In genomic region chr4:73842696-73843095, GRCh38 we compare ENCODE assay signal across 31 cellular contexts. TPM values are rescaled to one million over a fixed set of nuclear protein-coding genes. Genes with fewer than 3 reads are reported as not detected.
"Had no signal": no experiment of that assay in that cellular context is flagged by ENCODE, and none has a peak within 500 bp of the region (broad histone marks: within the 10 kb centered on the region; RNA-seq: fewer than 3 reads in every experiment).

No MANE protein-coding gene starts in this region.

- H3K9me3 ChIP-seq: colonic mucosa, esophagus muscularis mucosa, gastrocnemius medialis, lower lobe of right lung, thyroid gland, vagina had no signal

- H3K36me3 ChIP-seq: colonic mucosa, esophagus muscularis mucosa, gastrocnemius medialis, lower lobe of right lung, thyroid gland, vagina had no signal

- DNase-seq: colonic mucosa; effector CD8-positive, alpha-beta T cell; endodermal cell; gastrocnemius medialis; head of caudate nucleus; left ventricle myocardium superior; lower lobe of right lung; natural killer cell; stimulated activated CD4-positive, alpha-beta T cell treated with anti-CD3 and anti-CD28 coated beads, Interleukin-12 subunit alpha, Interleukin-12 subunit beta, amount 100 ng/mL, for 4 hours; stimulated activated CD4-positive, alpha-beta T cell treated with anti-CD3 and anti-CD28 coated beads, Interleukin-1b, Interleukin-23, amount 100 ng/mL, for 48 hours; stimulated activated CD4-positive, alpha-beta T cell treated with anti-CD3 and anti-CD28 coated beads, Interleukin-4, amount 100 ng/mL, for 1 hour; stimulated activated CD8-positive, alpha-beta memory T cell treated with anti-CD3 and anti-CD28 coated beads, Interleukin-4, amount 100 ng/mL, for 48 hours; stimulated activated naive CD4-positive, alpha-beta T cell; stimulated activated naive CD8-positive, alpha-beta T cell treated with anti-CD3 and anti-CD28 coated beads, Interleukin-15, amount 100 ng/mL, for 72 hours; thyroid gland; trophoblast cell had no signal

- H3K27me3 ChIP-seq: colonic mucosa, thyroid gland, vagina had no signal

- ATAC-seq: gastrocnemius medialis; left ventricle myocardium superior; lower lobe of right lung; natural killer cell; sciatic nerve; stimulated activated naive CD8-positive, alpha-beta T cell treated with anti-CD3 and anti-CD28 coated beads, Interleukin-15, amount 100 ng/mL, for 72 hours had no signal

- H3K4me1 ChIP-seq: colonic mucosa, esophagus muscularis mucosa, gastrocnemius medialis, lower lobe of right lung, parathyroid adenoma, thyroid gland, vagina had no signal

- H3K4me3 ChIP-seq: colonic mucosa, esophagus muscularis mucosa, gastrocnemius medialis, lower lobe of right lung, smooth muscle cell, thyroid gland, vagina had no signal

- H3K27ac ChIP-seq: colonic mucosa, esophagus muscularis mucosa, gastrocnemius medialis, lower lobe of right lung, parathyroid adenoma, thyroid gland, vagina had no signal

RNA-seq across cellular contexts. Expression of gene CXCL6, which starts 6.2 kb away (rescaled TPM):
- total RNA-seq: myocyte, natural killer cell, thyroid gland had no signal
- polyA plus RNA-seq: neural cell had no signal

RNA-seq across cellular contexts. Expression of gene PF4V1, which starts 10.4 kb away (rescaled TPM):
- total RNA-seq: colonic mucosa, endodermal cell, epithelial cell of proximal tubule, esophagus muscularis mucosa, gastrocnemius medialis, glomerular endothelial cell, left ventricle myocardium superior, lower lobe of right lung, mesenteric fat pad, myocyte, osteoblast, progenitor cell of endocrine pancreas, sciatic nerve, smooth muscle cell, temporal lobe, thyroid gland, ureter, vagina had no signal
- polyA plus RNA-seq: keratinocyte, neural cell had no signal

RNA-seq across cellular contexts. Expression of gene CXCL1, which starts 26.5 kb away (rescaled TPM):
- polyA plus RNA-seq: neural cell had no signal
